ENCODE assay signal across 9 cellular contexts in genomic region chr1:61400997-61401396, GRCh38.
"Had no signal": no experiment of that assay in that cellular context is flagged by ENCODE, and none has a peak within 500 bp of the region (broad histone marks: within the 10 kb centered on the region; RNA-seq: fewer than 3 reads in every experiment).

No MANE protein-coding gene starts in this region.

- ATAC-seq: GM23338, HCT116 had no signal

- H3K4me3 Mint-ChIP-seq: GM23338, HFFc6, IgD-negative memory B cell had no signal

- DNase-seq: H7, HFFc6, Kasumi-1, KG1 had no signal

- H3K9me3 ChIP-seq: HAP-1 had no signal

- H3K36me3 ChIP-seq: HAP-1 had no signal

- H3K4me3 ChIP-seq: GM23338, HAP-1 had no signal

- H3K27ac ChIP-seq: HL-60 had no signal

- H2AFZ ChIP-seq: GM23338 had no signal

- H3K27ac Mint-ChIP-seq: GM23338, HFFc6, IgD-negative memory B cell had no signal

- H3K9me3 Mint-ChIP-seq: GM23338, HFFc6, IgD-negative memory B cell had no signal

- H3K4me2 ChIP-seq: GM23338 had no signal
